In genomic region chr5:142482207-142482606, GRCh38 we compare ENCODE assay signal across 24 cellular contexts.
DNase-seq lines count a peak whose midpoint lies in the region; ATAC-seq, FAIRE-seq and TF ChIP-seq lines count a peak whose summit lies in the region.
"Had no signal": no experiment of that assay in that cellular context is flagged by ENCODE, and none has a peak within 500 bp of the region (broad histone marks: within the 10 kb centered on the region; RNA-seq: fewer than 3 reads in every experiment).

No MANE protein-coding gene starts in this region.

- H3K27ac ChIP-seq in A549 (no peak overlapping the region), right lobe of liver (no peak overlapping the region)
- H3K27ac ChIP-seq: 22Rv1; BLaER1 treated with 17β-estradiol and CSF1 and Interleukin-3, amounts not matched to agents 10 nM and 100 nM had no signal

- no peak for TF ChIP-seq POLR2A in A549 (IDR thresholded peaks at IDR 0.05; ENCODE audit: low read length)
- no peak for TF ChIP-seq POLR2A in right lobe of liver (IDR thresholded peaks at IDR 0.05)

- no peak for ATAC-seq in A549
- peak; percentile 99 for ATAC-seq in left lobe of liver
- ATAC-seq in right lobe of liver: peak; percentile 92 to 97 (median 96)
- no peak for ATAC-seq in GM19455 (IDR thresholded peaks at IDR 0.05; ENCODE audit: unreplicated experiment)

- TF ChIP-seq CTCF in A549 (IDR thresholded peaks at IDR 0.05) (no peak), right lobe of liver (IDR thresholded peaks at IDR 0.05) (peak in 2 of 4 donors; percentile 10 to 22)

- H3K4me3 ChIP-seq in A549 (no peak overlapping the region), right lobe of liver (no peak overlapping the region)
- H3K4me3 ChIP-seq: BLaER1 treated with 17β-estradiol and CSF1 and Interleukin-3, amounts not matched to agents 10 nM and 100 nM; GM12878 had no signal

- intact Hi-C loops in right lobe of liver (cut with DNase I): no loop called here

- WGBS in A549 (ENCODE audit: missing lambda C conversion rate): 71% methylated on average over 2 of the region's 2 CpGs
- 53% methylated on average over 2 of the region's 2 CpGs for WGBS in right lobe of liver (ENCODE audit: insufficient coverage, low coverage, low lambda C conversion rate, missing lambda C conversion rate)

- DNase-seq in A549 (ENCODE audit: low read depth in 1 of 2, low spot score in 1 of 2) (no peak), left lobe of liver (ENCODE audit: low spot score) (peak; percentile 49), right lobe of liver (peak in 1 of 3 donors; percentile 51), NCI-H524 (lab: John Stamatoyannopoulos, UW) (no peak), NCI-H345 (lab: John Stamatoyannopoulos, UW) (no peak)
- DNase-seq: ACHN; AML-193; BE2C; CD4-positive, alpha-beta T cell; CD8-positive, alpha-beta memory T cell; DMS 273 treated with DMSO at 0.1 percent for 48 hours; DMS79; EL; GDM1; GOT3; H7; HCEC 1CT had no signal

- no peak for TF ChIP-seq EP300 in A549 (IDR thresholded peaks at IDR 0.05)

- H3K36me3 ChIP-seq in right lobe of liver: no peaks in the 10 kb centered on the region
- H3K36me3 ChIP-seq: BE2C had no signal

- no peaks in the 10 kb centered on the region for H3K27me3 ChIP-seq in right lobe of liver
- H3K27me3 ChIP-seq: BE2C; BLaER1 treated with 17β-estradiol and CSF1 and Interleukin-3, amounts not matched to agents 10 nM and 100 nM had no signal

- no peak for FAIRE-seq in A549 (lab: Jason Lieb, UNC)
- FAIRE-seq: A204.1, D721Med, GM12878, GM18507 had no signal

- H3K4me1 ChIP-seq in A549 (no peaks in the 10 kb centered on the region), right lobe of liver (no peaks in the 10 kb centered on the region)
- H3K4me1 ChIP-seq: BE2C had no signal

- POLR2A ChIA-PET in A549 (lab: Yijun Ruan, JAX): no interaction called here

- CTCF ChIA-PET in A549 (lab: Yijun Ruan, JAX): interaction anchor here (0.9 to 1.2 kb wide), 3 partner anchors 10 to 67 kb away, joined by 3 read pairs; no protein-coding TSS in a partner anchor

- no peak for TF ChIP-seq RAD21 in A549 (conservative IDR thresholded peaks at IDR 0.05 in 1 of 2, IDR thresholded peaks at IDR 0.05 in 1 of 2)

- H3K4me2 ChIP-seq in A549: no peak overlapping the region
- H3K4me2 ChIP-seq: BLaER1 treated with 17β-estradiol and CSF1 and Interleukin-3, amounts not matched to agents 10 nM and 100 nM had no signal

- peaks cover 16% of the 10 kb centered on the region for H3K9me3 ChIP-seq in A549
- H3K9me3 ChIP-seq in right lobe of liver: no peaks in the 10 kb centered on the region
- H3K9me3 ChIP-seq: BE2C had no signal

TF ChIP-seq in A549, 52 proteins besides CTCF, POLR2A, EP300 and RAD21:
- TF ChIP-seq TP53 (CRISPR knock-in tag; IDR thresholded peaks at IDR 0.05) (no peak), MAFK (IDR thresholded peaks at IDR 0.05; ENCODE audit: partially characterized antibody) (peak; percentile 43)
TF ChIP-seq in A549: peak in this region for 1.

Comparison
In these comparisons a context has a peak if more than half of its experiments do, and no peak if none do; other contexts are left out.
1. ATAC-seq: peak in left lobe of liver (single experiment) and right lobe of liver (4 of 4); none in A549 (0 of 2) and GM19455 (single experiment).